In the genomic region with DNA sequence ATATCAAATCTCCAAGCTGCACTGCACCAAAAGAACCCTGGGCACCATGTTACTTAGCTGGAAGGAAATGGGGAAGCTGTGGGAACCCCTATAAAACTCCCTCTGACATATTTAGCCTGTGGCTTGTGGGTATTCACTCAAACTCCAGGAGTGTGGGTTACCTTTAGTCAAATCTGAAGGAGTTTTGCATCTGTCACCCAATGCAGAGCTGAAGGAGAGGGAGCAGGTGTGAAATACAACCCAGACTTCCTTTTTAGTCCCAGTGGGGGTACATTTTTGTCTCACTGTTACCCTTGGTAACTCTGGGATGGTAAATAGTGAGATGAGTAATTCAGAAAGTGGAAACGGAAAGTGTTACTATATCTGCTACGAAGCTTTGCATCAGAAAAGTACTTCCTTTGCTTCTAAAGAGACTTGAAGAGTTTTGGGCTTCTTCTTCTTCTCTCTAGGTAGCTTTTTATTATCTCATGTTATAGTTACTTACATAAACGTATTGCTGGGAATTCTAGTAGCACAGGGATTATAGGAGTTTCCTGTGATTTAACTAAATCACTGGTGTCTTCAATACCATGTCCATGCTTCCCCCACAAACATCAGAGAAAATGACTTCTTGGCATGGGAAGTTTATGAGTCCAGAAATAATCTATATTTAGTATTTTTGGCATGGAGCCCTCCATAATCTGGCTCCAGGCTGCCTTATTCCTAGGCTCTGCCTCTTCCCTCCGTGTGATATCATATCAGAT, we compare ENCODE assay signal across 7 cellular contexts.
DNase-seq lines count a peak whose midpoint lies in the region; ATAC-seq lines count a peak whose summit lies in the region.

No MANE protein-coding gene starts in this region.

- DNase-seq in MV-4-11 (lab: John Stamatoyannopoulos, UW), result peak; percentile 94
- peak in 1 of 3 experiments; percentile 13 for DNase-seq in effector memory CD8-positive, alpha-beta T cell
- no peak for DNase-seq in NCI-H2227 (lab: John Stamatoyannopoulos, UW; ENCODE audit: unreplicated experiment)
- DNase-seq in Right ventricle myocardium inferior (ENCODE audit: missing footprints), result no peak
- DNase-seq in DMS114 treated with DMSO at 0.1 percent for 48 hours (lab: John Stamatoyannopoulos, UW; ENCODE audit: unreplicated experiment), result no peak

- no peaks in the 10 kb centered on the region for H3K9me3 Mint-ChIP-seq in effector memory CD8-positive, alpha-beta T cell

- peaks cover 12 to 28% of the 10 kb centered on the region in 2 donors for H3K4me1 Mint-ChIP-seq in effector memory CD8-positive, alpha-beta T cell (ENCODE audit: low read depth in 2 of 2)

- peak overlapping the region in 1 of 2 donors; percentile 32 for H3K4me3 Mint-ChIP-seq in effector memory CD8-positive, alpha-beta T cell

- intact Hi-C loops in Right ventricle myocardium inferior (cut with DNase I), result no loop called here

- peak overlapping the region; percentile 38 to 89 for H3K27ac Mint-ChIP-seq in effector memory CD8-positive, alpha-beta T cell

- H3K36me3 Mint-ChIP-seq in effector memory CD8-positive, alpha-beta T cell (ENCODE audit: insufficient read depth), result no peaks in the 10 kb centered on the region

- H3K27me3 Mint-ChIP-seq in effector memory CD8-positive, alpha-beta T cell, result no peaks in the 10 kb centered on the region

- ATAC-seq in GM18870 (IDR thresholded peaks at IDR 0.05; ENCODE audit: unreplicated experiment), result peak; percentile 87
- ATAC-seq in HG02610 (IDR thresholded peaks at IDR 0.05; ENCODE audit: unreplicated experiment), result peak; percentile 76
- ATAC-seq in effector memory CD8-positive, alpha-beta T cell (replicated peaks), result peak; percentile 87
- ATAC-seq in Right ventricle myocardium inferior, result no peak
